8 cellular contexts compared by ENCODE assay signal in genomic region chr10:92757066-92757716, GRCh38.
DNase-seq lines count a peak whose midpoint lies in the region; ATAC-seq and TF ChIP-seq lines count a peak whose summit lies in the region.

No MANE protein-coding gene starts in this region.

- H3K27ac ChIP-seq in mammary epithelial cell (ENCODE audit: insufficient read depth, low read depth, low read length): no peak overlapping the region
- H3K27ac ChIP-seq in stomach: peak overlapping the region in 4 of 5 donors; percentile 71 to 85 (median 80)

- TF ChIP-seq POLR2A in stomach (IDR thresholded peaks at IDR 0.05): no peak

- TF ChIP-seq CTCF in HFF-Myc (IDR thresholded peaks at IDR 0.05; ENCODE audit: low read depth, low read length, missing control alignments): no peak
- TF ChIP-seq CTCF in mammary epithelial cell (conservative IDR thresholded peaks at IDR 0.05 in 1 of 2, IDR thresholded peaks at IDR 0.05 in 1 of 2; ENCODE audit: extremely low read depth in 1 of 2, insufficient read depth in 1 of 2, low read depth in 1 of 2, low read length in 2 of 2): peak in 1 of 2 donors; percentile 25
- TF ChIP-seq CTCF in kidney epithelial cell (IDR thresholded peaks at IDR 0.05; ENCODE audit: insufficient read depth, low read length, poor library complexity, severe bottlenecking): no peak
- no peak for TF ChIP-seq CTCF in stomach (IDR thresholded peaks at IDR 0.05)

- WGBS in mammary epithelial cell (ENCODE audit: low coverage, missing lambda C conversion rate): 26% methylated on average over 7 of the region's 8 CpGs
- WGBS in stomach, 5 donors: 33 to 43% (median 38%) methylated on average over 8 of the region's 8 CpGs

- H4K20me1 ChIP-seq in mammary epithelial cell (ENCODE audit: insufficient read depth, low read length): no peaks in the 10 kb centered on the region

- ATAC-seq in GM18498 (IDR thresholded peaks at IDR 0.05; ENCODE audit: unreplicated experiment) (peak; percentile 76), SK-N-SH treated with all-trans-retinoic acid at 6 μM for 48 hours (no peak)

- H3K4me2 ChIP-seq in mammary epithelial cell (ENCODE audit: insufficient read depth, low read depth, low read length): no peak overlapping the region

- no peaks in the 10 kb centered on the region for H3K4me1 ChIP-seq in mammary epithelial cell (ENCODE audit: insufficient read depth, low read length)
- peaks cover 9 to 64% (median 24%) of the 10 kb centered on the region in 4 donors for H3K4me1 ChIP-seq in stomach

- no TSS peak for BruUV-seq in mammary epithelial cell (replicated peaks; lab: Mats Ljungman, UMichigan)

- intact Hi-C loops in mammary epithelial cell (cut with micrococcal nuclease): no loop called here
- intact Hi-C loops in stomach (cut with DNase I; ENCODE audit: low total_unique reads): no loop called here

- dilution Hi-C loops in mammary epithelial cell (cut with HindIII; ENCODE audit: low sequenced_read_pairs): no loop called here

- no peaks in the 10 kb centered on the region for H3K79me2 ChIP-seq in mammary epithelial cell (ENCODE audit: insufficient read depth, low read length)

- DNase-seq in HFF-Myc (ENCODE audit: extremely low read depth, low read depth) (peak; percentile 66), M059J (ENCODE audit: low read depth) (peak; percentile 86), mammary epithelial cell (peak; percentile 31), kidney epithelial cell (ENCODE audit: low read depth) (peak; percentile 14), stomach (peak; percentile 70), activated gamma-delta T cell treated with Interleukin-2 at 50 U/mL for 16 hours (no peak)

- H3K27me3 ChIP-seq in mammary epithelial cell (ENCODE audit: insufficient read depth, low read length) (no peaks in the 10 kb centered on the region), kidney epithelial cell (ENCODE audit: control insufficient read depth, insufficient read depth, low read length) (no peaks in the 10 kb centered on the region), stomach (no peaks in the 10 kb centered on the region)

- in situ Hi-C loops in mammary epithelial cell (cut with MboI; ENCODE audit: low sequenced_read_pairs in 2 of 2): no loop called here

- TF ChIP-seq EP300 in stomach (IDR thresholded peaks at IDR 0.05): no peak

- H3K4me3 ChIP-seq in HFF-Myc (replicated peaks; ENCODE audit: low read depth, low read length) (no peak overlapping the region), mammary epithelial cell (replicated peaks in 1 of 3; ENCODE audit: insufficient read depth in 1 of 3, low read depth in 2 of 3, low read length in 3 of 3) (no peak overlapping the region), kidney epithelial cell (ENCODE audit: low read depth, low read length) (no peak overlapping the region), stomach (no peak overlapping the region)

- H3K9ac ChIP-seq in mammary epithelial cell (ENCODE audit: insufficient read depth, low read length): no peak overlapping the region

- peak overlapping the region; percentile 18 for H2AFZ ChIP-seq in mammary epithelial cell (ENCODE audit: low read depth, low read length)

- H3K36me3 ChIP-seq in mammary epithelial cell (ENCODE audit: insufficient read depth, low read length) (no peaks in the 10 kb centered on the region), kidney epithelial cell (ENCODE audit: control insufficient read depth, insufficient read depth, low read length) (no peaks in the 10 kb centered on the region), stomach (no peaks in the 10 kb centered on the region)

- CTCF ChIA-PET in mammary epithelial cell (lab: Charles Lee; ENCODE audit: low non-redundant PET): no interaction called here

- no peaks in the 10 kb centered on the region for H3K9me3 ChIP-seq in mammary epithelial cell (replicated peaks; ENCODE audit: insufficient read depth, low read length)
- H3K9me3 ChIP-seq in stomach: no peaks in the 10 kb centered on the region

TF ChIP-seq in SK-N-SH treated with all-trans-retinoic acid at 6 μM for 48 hours, 23 proteins besides CTCF, POLR2A, EP300 and RAD21:
- TF ChIP-seq ZC3H10 (CRISPR knock-in tag; IDR thresholded peaks at IDR 0.05) (no peak), ZNF70 (CRISPR knock-in tag; IDR thresholded peaks at IDR 0.05) (no peak), BACH2 (CRISPR knock-in tag; IDR thresholded peaks at IDR 0.05; ENCODE audit: borderline replicate concordance) (no peak)
